12 cellular contexts compared by ENCODE assay signal in genomic region chr2:238459081-238459629, GRCh38. TPM values are rescaled to one million over a fixed set of nuclear protein-coding genes. Genes with fewer than 3 reads are reported as not detected.
DNase-seq lines count a peak whose midpoint lies in the region; ATAC-seq and TF ChIP-seq lines count a peak whose summit lies in the region.
"Had no signal": no experiment of that assay in that cellular context is flagged by ENCODE, and none has a peak within 500 bp of the region (broad histone marks: within the 10 kb centered on the region; RNA-seq: fewer than 3 reads in every experiment).

No MANE protein-coding gene starts in this region.

- TF ChIP-seq POLR2A in uterus (IDR thresholded peaks at IDR 0.05), result no peak

- peaks cover 4% of the 10 kb centered on the region for H3F3A ChIP-seq in SK-N-SH (replicated peaks; ENCODE audit: insufficient read depth)

- no peak for TF ChIP-seq EP300 in SK-N-SH (IDR thresholded peaks at IDR 0.05; ENCODE audit: borderline replicate concordance in 1 of 2, low read depth in 1 of 2, low read length in 1 of 2)

- H3K4me1 ChIP-seq in SK-N-SH (ENCODE audit: control insufficient read depth in 1 of 2, insufficient read depth in 2 of 2, low read depth in 1 of 2, low read length in 1 of 2), result no peaks in the 10 kb centered on the region; a peak in 1 of 4 replicates
- H3K4me1 ChIP-seq in fibroblast of lung (ENCODE audit: control insufficient read depth, extremely low read depth, insufficient read depth, low read length), result peaks cover 11% of the 10 kb centered on the region
- H3K4me1 ChIP-seq in uterus, result no peaks in the 10 kb centered on the region

- H3K9me2 ChIP-seq in SK-N-SH, result no peaks in the 10 kb centered on the region

- no peak for DNase-seq in SK-N-SH
- peak; percentile 80 to 84 for DNase-seq in fibroblast of lung (ENCODE audit: low read depth in 2 of 2)
- peak; percentile 40 for DNase-seq in midbrain (lab: John Stamatoyannopoulos, UW)
- DNase-seq in uterus, result peak; percentile 45 to 66
- DNase-seq: KBM-7, NCI-H2227 treated with DMSO at 0.1 percent for 48 hours, SHP77, small intestine had no signal

- H4K20me1 ChIP-seq in SK-N-SH (ENCODE audit: insufficient read depth) (no peaks in the 10 kb centered on the region), fibroblast of lung (ENCODE audit: control insufficient read depth, extremely low read depth, insufficient read depth, low read length) (no peaks in the 10 kb centered on the region)

- POLR2A ChIA-PET in SK-N-SH (lab: Yijun Ruan, JAX), result no interaction called here

- H3K79me2 ChIP-seq in SK-N-SH (ENCODE audit: insufficient read depth), result no peaks in the 10 kb centered on the region
- no peaks in the 10 kb centered on the region for H3K79me2 ChIP-seq in fibroblast of lung (ENCODE audit: control insufficient read depth, insufficient read depth, low read length)

- H3K27ac ChIP-seq in SK-N-SH (ENCODE audit: low read depth in 2 of 2, low read length in 1 of 2), result no peak overlapping the region
- peak overlapping the region; percentile 45 for H3K27ac ChIP-seq in fibroblast of lung (ENCODE audit: insufficient read depth, low read length)
- peak overlapping the region; percentile 33 to 58 for H3K27ac ChIP-seq in uterus

- CTCF ChIA-PET in SK-N-SH (lab: Yijun Ruan, JAX), result interaction anchor here (1.8 to 1.9 kb wide), 2 partner anchors 88 to 101 kb away, joined by 6 to 8 read pairs; no protein-coding TSS in a partner anchor

- no peak overlapping the region for H3K9ac ChIP-seq in SK-N-SH
- H3K9ac ChIP-seq in fibroblast of lung (ENCODE audit: insufficient read depth, low read length), result no peak overlapping the region

- TF ChIP-seq CTCF in SK-N-SH (IDR thresholded peaks at IDR 0.05), result no peak
- TF ChIP-seq CTCF in fibroblast of lung (conservative IDR thresholded peaks at IDR 0.05 in 1 of 2, IDR thresholded peaks at IDR 0.05 in 1 of 2; ENCODE audit: low read depth in 1 of 2, low read length in 2 of 2), result no peak
- TF ChIP-seq CTCF in uterus (IDR thresholded peaks at IDR 0.05), result no peak

- H3K4me2 ChIP-seq in SK-N-SH (no peak overlapping the region), fibroblast of lung (ENCODE audit: extremely low read depth, insufficient read depth, low read length) (peak overlapping the region; percentile 52)

- intact Hi-C loops in uterus (cut with DNase I; ENCODE audit: low total_unique reads), result no loop called here

- H3K36me3 ChIP-seq in SK-N-SH (replicated peaks in 1 of 2; ENCODE audit: control insufficient read depth in 1 of 2, insufficient read depth in 2 of 2, low read length in 1 of 2), result no peaks in the 10 kb centered on the region
- no peaks in the 10 kb centered on the region for H3K36me3 ChIP-seq in fibroblast of lung (ENCODE audit: control insufficient read depth, insufficient read depth, low read length)
- no peaks in the 10 kb centered on the region for H3K36me3 ChIP-seq in uterus

- H3K27me3 ChIP-seq in SK-N-SH (ENCODE audit: insufficient read depth) (no peaks in the 10 kb centered on the region), fibroblast of lung (ENCODE audit: control insufficient read depth, insufficient read depth, low read length) (no peaks in the 10 kb centered on the region), uterus (no peaks in the 10 kb centered on the region)

- ATAC-seq in SK-N-SH treated with all-trans-retinoic acid at 6 μM for 48 hours (peak; percentile 36), HG03135 (IDR thresholded peaks at IDR 0.05; ENCODE audit: unreplicated experiment) (no peak), HG02938 (IDR thresholded peaks at IDR 0.05; ENCODE audit: unreplicated experiment) (no peak), GM21576 (IDR thresholded peaks at IDR 0.05; ENCODE audit: unreplicated experiment) (no peak)

- 64% methylated on average over 8 of the region's 8 CpGs for WGBS in SK-N-SH (ENCODE audit: low lambda C conversion rate)

- no peak overlapping the region for H3K4me3 ChIP-seq in SK-N-SH (ENCODE audit: low read depth in 2 of 2, low read length in 1 of 2)
- H3K4me3 ChIP-seq in fibroblast of lung (replicated peaks in 1 of 4; ENCODE audit: control extremely low read depth in 1 of 4, insufficient read depth in 1 of 4, low read depth in 3 of 4, low read length in 4 of 4), result peak overlapping the region in 1 of 4 experiments; percentile 7
- no peak overlapping the region for H3K4me3 ChIP-seq in uterus

- no peak overlapping the region for H2AFZ ChIP-seq in SK-N-SH (ENCODE audit: low read depth)
- H2AFZ ChIP-seq in fibroblast of lung (ENCODE audit: low read length), result no peak overlapping the region

- no peaks in the 10 kb centered on the region for H3K9me3 ChIP-seq in SK-N-SH
- H3K9me3 ChIP-seq in fibroblast of lung (ENCODE audit: control insufficient read depth, insufficient read depth, low read depth, low read length), result no peaks in the 10 kb centered on the region
- H3K9me3 ChIP-seq in uterus, result no peaks in the 10 kb centered on the region

- no peak for TF ChIP-seq RAD21 in SK-N-SH (IDR thresholded peaks at IDR 0.05; ENCODE audit: low read length)

TF ChIP-seq in SK-N-SH treated with all-trans-retinoic acid at 6 μM for 48 hours, 23 proteins besides CTCF, POLR2A, EP300 and RAD21 (continues in another document):
- TF ChIP-seq TOX (CRISPR knock-in tag; IDR thresholded peaks at IDR 0.05; ENCODE audit: borderline replicate concordance) (no peak), ZNF565 (CRISPR knock-in tag; conservative IDR thresholded peaks at IDR 0.05; ENCODE audit: low read depth) (no peak), ZFP30 (CRISPR knock-in tag; IDR thresholded peaks at IDR 0.05) (no peak)
- TF ChIP-seq, protein P1, sequence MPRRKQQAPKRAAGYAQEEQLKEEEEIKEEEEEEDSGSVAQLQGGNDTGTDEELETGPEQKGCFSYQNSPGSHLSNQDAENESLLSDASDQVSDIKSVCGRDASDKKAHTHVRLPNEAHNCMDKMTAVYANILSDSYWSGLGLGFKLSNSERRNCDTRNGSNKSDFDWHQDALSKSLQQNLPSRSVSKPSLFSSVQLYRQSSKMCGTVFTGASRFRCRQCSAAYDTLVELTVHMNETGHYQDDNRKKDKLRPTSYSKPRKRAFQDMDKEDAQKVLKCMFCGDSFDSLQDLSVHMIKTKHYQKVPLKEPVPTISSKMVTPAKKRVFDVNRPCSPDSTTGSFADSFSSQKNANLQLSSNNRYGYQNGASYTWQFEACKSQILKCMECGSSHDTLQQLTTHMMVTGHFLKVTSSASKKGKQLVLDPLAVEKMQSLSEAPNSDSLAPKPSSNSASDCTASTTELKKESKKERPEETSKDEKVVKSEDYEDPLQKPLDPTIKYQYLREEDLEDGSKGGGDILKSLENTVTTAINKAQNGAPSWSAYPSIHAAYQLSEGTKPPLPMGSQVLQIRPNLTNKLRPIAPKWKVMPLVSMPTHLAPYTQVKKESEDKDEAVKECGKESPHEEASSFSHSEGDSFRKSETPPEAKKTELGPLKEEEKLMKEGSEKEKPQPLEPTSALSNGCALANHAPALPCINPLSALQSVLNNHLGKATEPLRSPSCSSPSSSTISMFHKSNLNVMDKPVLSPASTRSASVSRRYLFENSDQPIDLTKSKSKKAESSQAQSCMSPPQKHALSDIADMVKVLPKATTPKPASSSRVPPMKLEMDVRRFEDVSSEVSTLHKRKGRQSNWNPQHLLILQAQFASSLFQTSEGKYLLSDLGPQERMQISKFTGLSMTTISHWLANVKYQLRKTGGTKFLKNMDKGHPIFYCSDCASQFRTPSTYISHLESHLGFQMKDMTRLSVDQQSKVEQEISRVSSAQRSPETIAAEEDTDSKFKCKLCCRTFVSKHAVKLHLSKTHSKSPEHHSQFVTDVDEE (CRISPR knock-in tag; IDR thresholded peaks at IDR 0.05), result no peak

TF ChIP-seq in SK-N-SH, 30 proteins besides CTCF, POLR2A, EP300 and RAD21 (continues in another document):
- TF ChIP-seq POLR2AphosphoS5 (IDR thresholded peaks at IDR 0.05; ENCODE audit: low read depth, low read length) (no peak), FOXJ3 (CRISPR knock-in tag; IDR thresholded peaks at IDR 0.05) (no peak), SMC3 (IDR thresholded peaks at IDR 0.05; ENCODE audit: low read depth, low read length) (no peak), MAX (IDR thresholded peaks at IDR 0.05; ENCODE audit: low read depth) (no peak), RXRA (IDR thresholded peaks at IDR 0.05; ENCODE audit: borderline replicate concordance, low read depth) (no peak), MXI1 (IDR thresholded peaks at IDR 0.05; ENCODE audit: low read depth, low read length) (no peak)
- TF ChIP-seq, protein P2, sequence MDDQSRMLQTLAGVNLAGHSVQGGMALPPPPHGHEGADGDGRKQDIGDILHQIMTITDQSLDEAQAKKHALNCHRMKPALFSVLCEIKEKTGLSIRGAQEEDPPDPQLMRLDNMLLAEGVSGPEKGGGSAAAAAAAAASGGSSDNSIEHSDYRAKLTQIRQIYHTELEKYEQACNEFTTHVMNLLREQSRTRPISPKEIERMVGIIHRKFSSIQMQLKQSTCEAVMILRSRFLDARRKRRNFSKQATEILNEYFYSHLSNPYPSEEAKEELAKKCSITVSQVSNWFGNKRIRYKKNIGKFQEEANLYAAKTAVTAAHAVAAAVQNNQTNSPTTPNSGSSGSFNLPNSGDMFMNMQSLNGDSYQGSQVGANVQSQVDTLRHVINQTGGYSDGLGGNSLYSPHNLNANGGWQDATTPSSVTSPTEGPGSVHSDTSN (IDR thresholded peaks at IDR 0.05), result no peak

RNA-seq across cellular contexts. Expression of gene ASB1, which starts 32.4 kb away (rescaled TPM):
- polyA plus RNA-seq in SK-N-SH (2012; rRNA removed), result 33.3 and 33.6 TPM in 2 replicates
- 23.3 and 25.2 TPM in 2 replicates for polyA plus RNA-seq in SK-N-SH (2012; cell fraction: cytosol; rRNA removed)
- 80.7 and 86.5 TPM in 2 replicates for polyA plus RNA-seq in SK-N-SH (2012; cell fraction: nucleus; rRNA removed)
- 18.2 and 40.6 TPM in 2 replicates for total RNA-seq in fibroblast of lung
- 19.3 and 31.1 TPM in 2 replicates for polyA plus RNA-seq in fibroblast of lung
- 26.7 and 44.6 TPM in 2 replicates for polyA plus RNA-seq in fibroblast of lung (2012)
- polyA minus RNA-seq in fibroblast of lung (ENCODE audit: low replicate concordance), result 26.1 and 39.5 TPM in 2 replicates
- total RNA-seq in uterus, result 10 to 100 TPM in 2 of 4 donors, 1 to 10 TPM in 2; 4.9 to 40.5 (median 18.6) TPM

Comparison
In these comparisons a context has a peak if more than half of its experiments do, and no peak if none do; other contexts are left out.
1. H3K27ac ChIP-seq: peak in fibroblast of lung (single experiment) and uterus (2 of 2); none in SK-N-SH (0 of 2).